8 cellular contexts compared by ENCODE assay signal in genomic region chr18:47260138-47260923, GRCh38. TPM values are rescaled to one million over a fixed set of nuclear protein-coding genes. Genes with fewer than 3 reads are reported as not detected.
DNase-seq lines count a peak whose midpoint lies in the region; ATAC-seq, FAIRE-seq and TF ChIP-seq lines count a peak whose summit lies in the region.

No MANE protein-coding gene starts in this region.

- H3K9me3 ChIP-seq in A549 (no peaks in the 10 kb centered on the region), adrenal gland (replicated peaks in 1 of 3) (no peaks in the 10 kb centered on the region)

- peak; percentile 78 to 81; a peak in 5 of 6 replicates for ATAC-seq in A549
- ATAC-seq in HG03025 (IDR thresholded peaks at IDR 0.05; ENCODE audit: low FRiP score, unreplicated experiment) = no peak

- H3K4me1 ChIP-seq in A549 (no peaks in the 10 kb centered on the region; the same call in 2 of the 3 replicates), adrenal gland (replicated peaks in 1 of 2) (peaks cover 0 to 7% of the 10 kb centered on the region in 2 donors)

- H3K4me3 ChIP-seq in A549 (no peak overlapping the region), adrenal gland (no peak overlapping the region)

- FAIRE-seq in A549 (lab: Jason Lieb, UNC) = no peak

- TF ChIP-seq CTCF in A549 (IDR thresholded peaks at IDR 0.05) (no peak), adrenal gland (IDR thresholded peaks at IDR 0.05) (no peak), GM13976 (IDR thresholded peaks at IDR 0.05; ENCODE audit: borderline replicate concordance, control extremely low read depth, extremely low read depth, insufficient read depth, missing control alignments) (no peak)

- no peak overlapping the region for H3K27ac ChIP-seq in A549
- no peak overlapping the region for H3K27ac ChIP-seq in adrenal gland

- intact Hi-C loops in adrenal gland (cut with DNase I) = no loop called here

- peaks cover 81% of the 10 kb centered on the region for H3K27me3 ChIP-seq in adrenal gland

- peak; percentile 28 to 33 for DNase-seq in A549 (ENCODE audit: low read depth in 1 of 2, low spot score in 1 of 2)
- peak; percentile 17 for DNase-seq in HK-2 (ENCODE audit: unreplicated experiment)
- DNase-seq in adrenal gland = peak in 6 of 7 donors; percentile 28 to 66 (median 56)
- DNase-seq in iris pigment epithelial cell (ENCODE audit: low read depth) = peak; percentile 38
- no peak for DNase-seq in GM13976 (ENCODE audit: low spot score)
- no peak for DNase-seq in effector CD8-positive, alpha-beta T cell (lab: John Stamatoyannopoulos, UW)
- no peak for DNase-seq in G401 (ENCODE audit: low spot score)

- 16% methylated on average over 26 of the region's 36 CpGs for WGBS in A549 (ENCODE audit: missing lambda C conversion rate)
- WGBS in adrenal gland, 4 donors = 5 to 8% (median 5%) methylated on average over 36 of the region's 36 CpGs

- TF ChIP-seq POLR2A in A549 (IDR thresholded peaks at IDR 0.05; ENCODE audit: low read length) (no peak), adrenal gland (IDR thresholded peaks at IDR 0.05) (no peak)

- POLR2A ChIA-PET in A549 (lab: Yijun Ruan, JAX) = no interaction called here

- no peak overlapping the region for H3K4me2 ChIP-seq in A549

- no peak for TF ChIP-seq RAD21 in A549 (conservative IDR thresholded peaks at IDR 0.05 in 1 of 2, IDR thresholded peaks at IDR 0.05 in 1 of 2)

- no peak for TF ChIP-seq EP300 in A549 (IDR thresholded peaks at IDR 0.05)

- in situ Hi-C loops in GM13976 (cut with MboI; ENCODE audit: low sequenced_read_pairs, unreplicated experiment) = no loop called here
- in situ Hi-C loops in G401 (cut with HindIII; ENCODE audit: low sequenced_read_pairs) = no loop called here

- CTCF ChIA-PET in A549 (lab: Yijun Ruan, JAX) = interaction anchor here (1.1 kb wide), 1 partner anchor 495 kb away, joined by 3 read pairs; no protein-coding TSS in a partner anchor

- H3K36me3 ChIP-seq in adrenal gland (replicated peaks in 1 of 2) = no peaks in the 10 kb centered on the region

TF ChIP-seq in A549, 52 proteins besides CTCF, POLR2A, EP300 and RAD21:
- TF ChIP-seq EHMT2 (IDR thresholded peaks at IDR 0.05; ENCODE audit: low read depth) = peak; percentile 73; the same call in 1 of the 2 replicates
- peak; percentile 92 for TF ChIP-seq REST (IDR thresholded peaks at IDR 0.05)
- TF ChIP-seq KDM5A (IDR thresholded peaks at IDR 0.05) = no peak
- 0 out of 2 replicates have a peak, but pooled peaks have one; percentile 21 for TF ChIP-seq HOXB5 (CRISPR knock-in tag; IDR thresholded peaks at IDR 0.05)

RNA-seq across cellular contexts. Expression of gene SKOR2, which starts 8.9 kb away (rescaled TPM):
- polyA plus RNA-seq in A549 (2011; rRNA removed) = not detected in 2 replicates
- not detected in 2 replicates for polyA plus RNA-seq in A549 (2012; cell fraction: cytosol; rRNA removed)
- not detected in 2 replicates for polyA plus RNA-seq in A549 (2012; cell fraction: nucleus; rRNA removed)
- not detected in 3 replicates for polyA plus RNA-seq in A549 (2017; fragmentation: RNase III; extraction: RNeasy Plus Mini Kit Qiagen cat#74134 plus additional on column Dnase treatment)
- not detected in 2 replicates for polyA minus RNA-seq in A549 (2011; rRNA and poly(A)+ RNA removed)
- not detected for total RNA-seq in adrenal gland
- not detected for polyA plus RNA-seq in adrenal gland
- total RNA-seq in G401 (2014; rRNA removed; shearing (Covaris generic)) = not detected in 2 replicates

Comparison
In these comparisons a context has a peak if more than half of its experiments do, and no peak if none do; other contexts are left out.
1. DNase-seq: peak in A549 (2 of 2), HK-2 (single experiment), adrenal gland (6 of 7) and iris pigment epithelial cell (single experiment); none in GM13976 (single experiment), effector CD8-positive, alpha-beta T cell (single experiment) and G401 (single experiment).